ENCODE assay signal across 13 cellular contexts in the genomic region with DNA sequence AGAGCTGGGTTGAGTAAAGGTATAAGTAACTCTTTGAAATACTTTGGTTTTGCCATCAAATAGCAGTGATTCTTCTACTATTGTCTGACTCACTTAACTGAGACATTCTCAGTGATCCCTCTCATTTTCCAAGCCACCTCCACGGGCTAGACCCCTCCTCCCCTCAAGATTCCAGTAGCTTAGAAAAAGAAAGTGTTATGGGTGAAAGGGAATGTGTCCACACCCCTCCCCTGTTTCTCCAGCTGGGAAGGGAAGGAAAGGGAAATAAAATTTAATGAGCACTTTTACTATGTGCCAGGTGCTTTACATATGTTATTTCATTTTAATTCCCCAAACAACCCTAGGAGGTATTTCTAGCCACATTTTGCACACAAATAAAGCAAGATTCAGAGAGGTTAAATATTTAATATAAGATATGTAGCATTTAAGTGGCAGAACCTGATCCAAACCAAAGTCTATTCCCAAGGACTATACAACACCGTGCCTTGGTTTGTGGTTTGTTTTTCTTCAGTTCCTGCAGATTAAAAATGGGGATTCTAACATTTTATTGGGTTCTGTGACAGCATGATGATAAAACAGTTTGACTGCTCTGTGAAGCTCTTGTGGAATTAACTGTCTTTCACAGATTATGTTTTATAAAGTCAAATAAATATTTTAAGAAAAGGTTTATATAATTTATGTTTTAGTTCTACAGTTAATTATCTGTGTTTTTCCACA.
A peak's percentile ranks its signal among the peaks of the same experiment; 100 is the strongest.
DNase-seq lines count a peak whose midpoint lies in the region; TF ChIP-seq lines count a peak whose summit lies in the region.
"Had no signal": no experiment of that assay in that cellular context is flagged by ENCODE, and none has a peak within 500 bp of the region (broad histone marks: within the 10 kb centered on the region; RNA-seq: fewer than 3 reads in every experiment).

No MANE protein-coding gene starts in this region.

- peaks cover 7% of the 10 kb centered on the region for H3K4me1 ChIP-seq in fibroblast of lung (ENCODE audit: control insufficient read depth, extremely low read depth, insufficient read depth, low read length)

- DNase-seq in H4 (ENCODE audit: low spot score) (peak; percentile 32), RPMI7951 (ENCODE audit: low read depth) (peak; percentile 37), fibroblast of lung (ENCODE audit: low read depth in 2 of 2) (peak; percentile 35 to 90), non-pigmented ciliary epithelial cell (ENCODE audit: low read depth) (peak; percentile 20), NCI-H1048 (lab: John Stamatoyannopoulos, UW) (no peak), SK-N-DZ (ENCODE audit: low spot score) (no peak), NCI-H1092 treated with DMSO at 0.1 percent for 48 hours (lab: John Stamatoyannopoulos, UW) (no peak)
- no peak for DNase-seq in stimulated activated CD4-positive, alpha-beta T cell treated with anti-CD3 and anti-CD28 coated beads, Interleukin-15, amount 100 ng/mL, for 24 hours
- DNase-seq: activated CD4-positive, CD25-positive, alpha-beta regulatory T cell; Caco-2; NCI-H446 had no signal

- H2AFZ ChIP-seq in fibroblast of lung (ENCODE audit: low read length), result no peak overlapping the region

- H3K4me2 ChIP-seq in fibroblast of lung (ENCODE audit: extremely low read depth, insufficient read depth, low read length), result peak overlapping the region; percentile 23

- peaks cover 6% of the 10 kb centered on the region for H4K20me1 ChIP-seq in fibroblast of lung (ENCODE audit: control insufficient read depth, extremely low read depth, insufficient read depth, low read length)

- H3K27ac ChIP-seq in fibroblast of lung (ENCODE audit: insufficient read depth, low read length), result no peak overlapping the region
- H3K27ac ChIP-seq: SJCRH30 had no signal

- no peaks in the 10 kb centered on the region for H3K27me3 ChIP-seq in fibroblast of lung (ENCODE audit: control insufficient read depth, insufficient read depth, low read length)
- H3K27me3 ChIP-seq: SJCRH30 had no signal

- no peak for TF ChIP-seq CTCF in fibroblast of lung (conservative IDR thresholded peaks at IDR 0.05 in 1 of 2, IDR thresholded peaks at IDR 0.05 in 1 of 2; ENCODE audit: low read depth in 1 of 2, low read length in 2 of 2)

- no peaks in the 10 kb centered on the region for H3K9me3 ChIP-seq in fibroblast of lung (ENCODE audit: control insufficient read depth, insufficient read depth, low read depth, low read length)
- H3K9me3 ChIP-seq: Caco-2, SJCRH30 had no signal

- peaks cover 86% of the 10 kb centered on the region for H3K79me2 ChIP-seq in fibroblast of lung (ENCODE audit: control insufficient read depth, insufficient read depth, low read length)

- H3K4me3 ChIP-seq in fibroblast of lung (replicated peaks in 1 of 4; ENCODE audit: control extremely low read depth in 1 of 4, insufficient read depth in 1 of 4, low read depth in 3 of 4, low read length in 4 of 4), result no peak overlapping the region
- H3K4me3 ChIP-seq: lung, SJCRH30 had no signal

- no peaks in the 10 kb centered on the region for H3K36me3 ChIP-seq in fibroblast of lung (ENCODE audit: control insufficient read depth, insufficient read depth, low read length)

- no peak overlapping the region for H3K9ac ChIP-seq in fibroblast of lung (ENCODE audit: insufficient read depth, low read length)

Comparison
In these comparisons a context has a peak if more than half of its experiments do, and no peak if none do; other contexts are left out.
1. DNase-seq: peak in H4 (single experiment), RPMI7951 (single experiment), fibroblast of lung (2 of 2) and non-pigmented ciliary epithelial cell (single experiment); none in NCI-H1048 (single experiment), SK-N-DZ (single experiment), stimulated activated CD4-positive, alpha-beta T cell treated with anti-CD3 and anti-CD28 coated beads, Interleukin-15, amount 100 ng/mL, for 24 hours (single experiment) and NCI-H1092 treated with DMSO at 0.1 percent for 48 hours (single experiment).